8 cellular contexts compared by ENCODE assay signal in the genomic region with DNA sequence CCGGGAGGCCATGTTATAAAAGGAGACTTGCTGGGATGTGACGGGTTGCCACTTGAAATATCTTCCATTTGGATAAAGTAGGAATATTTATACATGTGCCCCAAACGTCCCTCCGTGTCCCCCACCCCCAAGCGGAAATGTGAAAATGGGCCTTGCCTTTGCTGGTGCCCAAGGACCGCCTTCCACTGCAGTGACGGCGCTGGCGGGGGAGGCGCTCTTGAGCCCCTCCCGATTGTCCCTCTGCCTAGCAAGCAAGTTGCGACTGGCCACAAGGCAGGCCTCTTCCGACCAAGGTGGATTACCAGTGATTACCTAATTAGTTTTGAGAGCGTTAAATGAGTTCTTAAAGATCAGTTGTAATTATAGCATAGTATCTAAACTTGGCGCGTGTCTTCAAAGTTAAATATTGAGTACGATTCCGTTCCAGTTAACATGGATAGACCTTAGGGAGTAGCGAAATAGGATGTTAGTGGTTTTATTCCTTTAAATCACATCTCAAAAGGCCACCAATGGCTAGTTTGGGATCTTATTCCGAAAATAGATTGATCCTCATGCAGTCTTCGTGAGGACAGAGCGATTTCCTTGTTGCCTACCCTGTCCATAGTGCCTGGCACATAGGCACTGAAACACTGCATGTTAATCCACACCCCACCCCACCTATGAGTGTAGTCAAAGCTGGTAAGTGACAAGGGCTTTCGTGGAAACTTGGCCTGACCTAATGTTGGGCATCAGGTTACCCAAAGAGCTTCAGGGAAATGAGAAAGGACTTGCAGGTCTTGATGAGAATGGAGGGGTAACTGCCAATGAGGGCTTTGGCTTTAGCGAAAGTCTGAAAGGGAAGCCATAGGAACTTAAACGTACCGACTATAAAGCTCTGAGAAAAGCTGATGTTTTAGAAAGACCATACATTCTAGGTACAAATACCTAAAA. TPM values are rescaled to one million over a fixed set of nuclear protein-coding genes. Genes with fewer than 3 reads are reported as not detected.
A peak's percentile ranks its signal among the peaks of the same experiment; 100 is the strongest.
DNase-seq lines count a peak whose midpoint lies in the region; ATAC-seq, FAIRE-seq and TF ChIP-seq lines count a peak whose summit lies in the region.

No MANE protein-coding gene starts in this region.

- no peak for TF ChIP-seq POLR2A in HCT116 (IDR thresholded peaks at IDR 0.05; ENCODE audit: borderline replicate concordance, extremely low read depth, insufficient read depth, insufficient read length)

- intact Hi-C loops in HCT116 (cut with micrococcal nuclease): loop anchor here (1.0 to 10.0 kb wide), 4 partner anchors 50 to 209 kb away; a partner anchor contains a TSS

- H3K4me3 ChIP-seq in HCT116 (replicated peaks in 1 of 2; ENCODE audit: low read depth in 1 of 2, low read length in 2 of 2) (peak overlapping the region; percentile 80 to 96), neuron (ENCODE audit: low read length) (peak overlapping the region; percentile 83), stomach smooth muscle (ENCODE audit: low read length in 2 of 2) (peak overlapping the region; percentile 93)

- peaks cover 42% of the 10 kb centered on the region; the same call in 1 of the 2 replicates for H4K20me1 ChIP-seq in HCT116 (ENCODE audit: insufficient read depth)

- peaks cover 5% of the 10 kb centered on the region for H3K27me3 Mint-ChIP-seq in activated naive CD4-positive, alpha-beta T cell treated with anti-CD3 and anti-CD28 coated beads, Interleukin-2, amount 10 ng/mL, durations not matched to agents 7 days and 5 days

- FAIRE-seq in frontal cortex (lab: Jason Lieb, UNC): no peak

- POLR2A ChIA-PET in HCT116 (lab: Charles Lee): interaction anchor here (1.0 to 1.1 kb wide), 5 partner anchors 11 to 215 kb away, joined by 3 read pairs; a partner anchor contains a TSS

- H3K4me1 Mint-ChIP-seq in activated naive CD4-positive, alpha-beta T cell treated with anti-CD3 and anti-CD28 coated beads, Interleukin-2, amount 10 ng/mL, durations not matched to agents 7 days and 5 days: peaks cover 42% of the 10 kb centered on the region

- no peaks in the 10 kb centered on the region for H3K9me3 ChIP-seq in ES-I3 (ENCODE audit: control insufficient read depth, insufficient read depth, low read length)
- H3K9me3 ChIP-seq in HCT116 (ENCODE audit: control insufficient read depth in 1 of 2, insufficient read depth in 1 of 2, low read depth in 1 of 2, low read length in 2 of 2): no peaks in the 10 kb centered on the region
- no peaks in the 10 kb centered on the region for H3K9me3 ChIP-seq in neuron (ENCODE audit: low read length)
- H3K9me3 ChIP-seq in stomach smooth muscle (ENCODE audit: control insufficient read depth in 2 of 2, low read length in 2 of 2): no peaks in the 10 kb centered on the region

- H3K27me3 ChIP-seq in HCT116 (ENCODE audit: insufficient read depth, low read length) (no peaks in the 10 kb centered on the region), neuron (ENCODE audit: insufficient read depth, low read length) (no peaks in the 10 kb centered on the region), stomach smooth muscle (ENCODE audit: control insufficient read depth in 1 of 2, insufficient read depth in 2 of 2, low read length in 2 of 2) (no peaks in the 10 kb centered on the region)

- DNase-seq in HCT116 (ENCODE audit: low read depth, low spot score) (peak; percentile 64), NAMALWA (ENCODE audit: low spot score) (peak; percentile 93), SK-N-DZ (ENCODE audit: low spot score) (peak; percentile 80), frontal cortex (ENCODE audit: low spot score in 2 of 2) (peak; percentile 81 to 83)
- DNase-seq in activated naive CD4-positive, alpha-beta T cell treated with anti-CD3 and anti-CD28 coated beads, Interleukin-2, amount 10 ng/mL, durations not matched to agents 7 days and 5 days: peak; percentile 91

- peak in 2 of 3 experiments; percentile 39 to 40; a peak in 3 of 6 replicates for TF ChIP-seq CTCF in HCT116 (IDR thresholded peaks at IDR 0.05 in 2 of 3, conservative IDR thresholded peaks at IDR 0.05 in 1 of 3; ENCODE audit: borderline replicate concordance in 1 of 3, insufficient read depth in 1 of 3, low read depth in 2 of 3, low read length in 2 of 3)

- peaks cover 8% of the 10 kb centered on the region for H3K4me1 ChIP-seq in ES-I3 (ENCODE audit: insufficient read depth, low read length)
- peaks cover 9 to 41% of the 10 kb centered on the region in 2 experiments; a peak in 3 of 4 replicates for H3K4me1 ChIP-seq in HCT116 (ENCODE audit: control insufficient read depth in 1 of 2, insufficient read depth in 2 of 2, low read length in 2 of 2)
- peaks cover 15% of the 10 kb centered on the region for H3K4me1 ChIP-seq in neuron (ENCODE audit: insufficient read depth, low read length)
- peaks cover 18% of the 10 kb centered on the region for H3K4me1 ChIP-seq in stomach smooth muscle (ENCODE audit: control insufficient read depth, insufficient read depth, low read length)

- CTCF ChIA-PET in HCT116 (lab: Charles Lee): no interaction called here
- CTCF ChIA-PET in activated naive CD4-positive, alpha-beta T cell treated with anti-CD3 and anti-CD28 coated beads, Interleukin-2, amount 10 ng/mL, durations not matched to agents 7 days and 5 days (lab: Charles Lee): interaction anchor here (0.6 to 1.6 kb wide), 10 partner anchors 10 to 191 kb away, joined by 3 to 8 read pairs (median 3); a partner anchor contains a TSS

- H3K9ac ChIP-seq in ES-I3 (ENCODE audit: low read depth, low read length) (peak overlapping the region; percentile 77), HCT116 (ENCODE audit: low read length) (peak overlapping the region; percentile 100), stomach smooth muscle (ENCODE audit: low read length in 2 of 2) (peak overlapping the region; percentile 96 to 97)

- peaks cover 71% of the 10 kb centered on the region for H3K79me2 ChIP-seq in HCT116 (ENCODE audit: insufficient read depth, low read length)

- H3K27ac ChIP-seq in HCT116 (ENCODE audit: low read depth, low read length) (peak overlapping the region; percentile 99), stomach smooth muscle (ENCODE audit: low read length) (peak overlapping the region; percentile 97)

- H2AFZ ChIP-seq in HCT116 (ENCODE audit: low read depth, low read length, poor library complexity, severe bottlenecking): no peak overlapping the region
- no peak overlapping the region for H2AFZ ChIP-seq in neuron (ENCODE audit: low read depth, low read length)

- RAD21 ChIA-PET in HCT116 (lab: Charles Lee; ENCODE audit: low non-redundant PET in 1 of 2, low total read pairs in 2 of 2, uncharacterized antibody in 2 of 2, unreplicated experiment in 2 of 2): no interaction called here

- peak overlapping the region; percentile 85 for H3K4me3 Mint-ChIP-seq in activated naive CD4-positive, alpha-beta T cell treated with anti-CD3 and anti-CD28 coated beads, Interleukin-2, amount 10 ng/mL, durations not matched to agents 7 days and 5 days

- H3K36me3 ChIP-seq in ES-I3 (ENCODE audit: insufficient read depth, low read length) (peaks cover 35% of the 10 kb centered on the region), HCT116 (ENCODE audit: control insufficient read depth in 1 of 2, insufficient read depth in 2 of 2, low read length in 2 of 2) (peaks cover 22 to 51% of the 10 kb centered on the region in 2 experiments), neuron (ENCODE audit: insufficient read depth, low read length) (peaks cover 39% of the 10 kb centered on the region), stomach smooth muscle (ENCODE audit: control insufficient read depth in 2 of 2, insufficient read depth in 2 of 2, low read length in 2 of 2) (peaks cover 21 to 26% of the 10 kb centered on the region in 2 donors)

- peaks cover 50% of the 10 kb centered on the region for H3K36me3 Mint-ChIP-seq in activated naive CD4-positive, alpha-beta T cell treated with anti-CD3 and anti-CD28 coated beads, Interleukin-2, amount 10 ng/mL, durations not matched to agents 7 days and 5 days

- H3K9me3 Mint-ChIP-seq in activated naive CD4-positive, alpha-beta T cell treated with anti-CD3 and anti-CD28 coated beads, Interleukin-2, amount 10 ng/mL, durations not matched to agents 7 days and 5 days: no peaks in the 10 kb centered on the region

- no peaks in the 10 kb centered on the region for H3K9me2 ChIP-seq in HCT116 (ENCODE audit: insufficient read depth)

- H3K4me2 ChIP-seq in HCT116 (ENCODE audit: low read length): peak overlapping the region; percentile 90

- peak overlapping the region; percentile 97 for H3K27ac Mint-ChIP-seq in activated naive CD4-positive, alpha-beta T cell treated with anti-CD3 and anti-CD28 coated beads, Interleukin-2, amount 10 ng/mL, durations not matched to agents 7 days and 5 days

- no peak for TF ChIP-seq RAD21 in HCT116 (IDR thresholded peaks at IDR 0.05; ENCODE audit: low read depth)

- TSS peak; percentile 60 for BruUV-seq in HCT116 (replicated peaks; lab: Mats Ljungman, UMichigan)

- peak; percentile 58 for ATAC-seq in HCT116

TF ChIP-seq in HCT116, 20 proteins besides CTCF, POLR2A, EP300 and RAD21 (continues in another document):
- TF ChIP-seq YY1 (IDR thresholded peaks at IDR 0.05; ENCODE audit: extremely low read depth, insufficient replicate concordance, low read depth, low read length) (no peak), EZH2phosphoT487 (IDR thresholded peaks at IDR 0.05; ENCODE audit: borderline replicate concordance) (no peak), CEBPB (IDR thresholded peaks at IDR 0.05; ENCODE audit: low read depth) (no peak)

RNA-seq across cellular contexts. Expression of a gene that starts 1.1 kb away (rescaled TPM):
- total RNA-seq in HCT116 (2021; ENCODE audit: unreplicated experiment) (2,836 TPM), frontal cortex (518 TPM)
- 2,295 and 3,307 TPM in 2 replicates for polyA plus RNA-seq in HCT116 (2012)
- 6,023 and 7,004 TPM in 2 replicates for polyA plus RNA-seq in SK-N-DZ (2014; cell fraction: cytosol; rRNA removed)
- 2,878 and 3,315 TPM in 2 replicates for polyA plus RNA-seq in SK-N-DZ (2014; cell fraction: nucleus; rRNA removed)

RNA-seq across cellular contexts. Expression of a gene that starts 48.9 kb away (rescaled TPM):
- 91.3 TPM for total RNA-seq in HCT116 (2021; ENCODE audit: unreplicated experiment)
- polyA plus RNA-seq in HCT116 (2012): 60.1 and 62.7 TPM in 2 replicates
- polyA plus RNA-seq in SK-N-DZ (2014; cell fraction: cytosol; rRNA removed): 6.3 and 10.1 TPM in 2 replicates
- polyA plus RNA-seq in SK-N-DZ (2014; cell fraction: nucleus; rRNA removed): 50.3 and 58.3 TPM in 2 replicates
- total RNA-seq in frontal cortex: 9.8 TPM

RNA-seq across cellular contexts. Expression of a gene that starts 50.3 kb away (rescaled TPM):
- 226 TPM for total RNA-seq in HCT116 (2021; ENCODE audit: unreplicated experiment)
- polyA plus RNA-seq in HCT116 (2012): 228 and 244 TPM in 2 replicates
- polyA plus RNA-seq in SK-N-DZ (2014; cell fraction: cytosol; rRNA removed): 368 and 471 TPM in 2 replicates
- polyA plus RNA-seq in SK-N-DZ (2014; cell fraction: nucleus; rRNA removed): 232 and 248 TPM in 2 replicates
- total RNA-seq in frontal cortex: 227 TPM

Comparison
In these comparisons a context has a peak if more than half of its experiments do, and no peak if none do; other contexts are left out.
1. Peak in every context shown above with its lines: DNase-seq, ATAC-seq, H3K4me3 ChIP-seq and H3K27ac ChIP-seq.